21 cellular contexts compared by ENCODE assay signal in the genomic region with DNA sequence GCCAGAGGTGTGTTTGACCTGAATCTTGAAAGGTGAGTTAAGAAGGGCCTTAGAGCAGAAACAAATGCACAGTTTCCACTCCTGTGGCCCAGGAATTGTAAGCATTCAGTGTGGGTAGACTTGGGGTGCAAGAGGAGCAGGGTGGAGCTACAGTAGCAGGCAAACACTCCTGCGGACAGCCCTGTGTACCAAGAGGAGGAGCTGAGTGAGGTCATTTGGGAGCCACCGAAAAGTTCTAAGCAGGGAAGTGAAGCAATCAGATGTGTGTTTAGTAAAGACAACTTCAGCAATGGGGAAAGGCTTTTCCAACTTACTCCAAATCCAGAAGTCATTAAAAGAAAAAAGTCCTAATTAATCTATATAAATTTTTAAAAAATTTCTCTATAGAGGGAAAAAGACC.
A peak's percentile ranks its signal among the peaks of the same experiment; 100 is the strongest.
DNase-seq lines count a peak whose midpoint lies in the region; ATAC-seq and TF ChIP-seq lines count a peak whose summit lies in the region.
"Had no signal": no experiment of that assay in that cellular context is flagged by ENCODE, and none has a peak within 500 bp of the region (broad histone marks: within the 10 kb centered on the region; RNA-seq: fewer than 3 reads in every experiment).

No MANE protein-coding gene starts in this region.

- H3K4me3 ChIP-seq in right lobe of liver: no peak overlapping the region
- H3K4me3 ChIP-seq: A549, BLaER1, GM23338 had no signal

- ATAC-seq in left lobe of liver: peak; percentile 99
- ATAC-seq in right lobe of liver: peak; percentile 98 to 100 (median 100)
- ATAC-seq in stimulated activated memory B cell treated with anti-CD40 and anti-IgM and Interleukin-4, amounts not matched to agents 10 μg/mL and 1 μg/mL and 100 μg/mL, for 72 hours: peak; percentile 34
- ATAC-seq: A549, GM23338 had no signal

- no peaks in the 10 kb centered on the region for H3K36me3 Mint-ChIP-seq in stimulated activated memory B cell treated with anti-CD40 and anti-IgM and Interleukin-4, amounts not matched to agents 10 μg/mL and 1 μg/mL and 100 μg/mL, for 72 hours
- H3K36me3 Mint-ChIP-seq: CD8-positive, alpha-beta memory T cell had no signal

- H3K36me3 ChIP-seq in right lobe of liver: peaks cover 0 to 12% (median under 1%) of the 10 kb centered on the region in 4 donors
- H3K36me3 ChIP-seq: BLaER1 had no signal

- H3K4me1 ChIP-seq in right lobe of liver: peaks cover 0 to 3% (median 0%) of the 10 kb centered on the region in 4 donors
- H3K4me1 ChIP-seq: A549 had no signal

- no peak overlapping the region for H3K27ac Mint-ChIP-seq in stimulated activated memory B cell treated with anti-CD40 and anti-IgM and Interleukin-4, amounts not matched to agents 10 μg/mL and 1 μg/mL and 100 μg/mL, for 72 hours
- H3K27ac Mint-ChIP-seq: CD8-positive, alpha-beta memory T cell; GM23338 had no signal

- no peaks in the 10 kb centered on the region for H3K27me3 ChIP-seq in right lobe of liver
- H3K27me3 ChIP-seq: BLaER1 had no signal

- TF ChIP-seq POLR2A in right lobe of liver (IDR thresholded peaks at IDR 0.05): no peak

- no peaks in the 10 kb centered on the region for H3K9me3 ChIP-seq in right lobe of liver
- H3K9me3 ChIP-seq: A549, BLaER1 had no signal

- H3K27ac ChIP-seq in C4-2B: peak overlapping the region; percentile 53
- peak overlapping the region in 1 of 3 donors; percentile 24 for H3K27ac ChIP-seq in right lobe of liver
- H3K27ac ChIP-seq: 22Rv1, A549, BLaER1, HL-60 had no signal

- H3K4me1 Mint-ChIP-seq in stimulated activated memory B cell treated with anti-CD40 and anti-IgM and Interleukin-4, amounts not matched to agents 10 μg/mL and 1 μg/mL and 100 μg/mL, for 72 hours: no peaks in the 10 kb centered on the region
- H3K4me1 Mint-ChIP-seq: CD8-positive, alpha-beta memory T cell; GM23338 had no signal

- H3K4me3 Mint-ChIP-seq in stimulated activated memory B cell treated with anti-CD40 and anti-IgM and Interleukin-4, amounts not matched to agents 10 μg/mL and 1 μg/mL and 100 μg/mL, for 72 hours: no peak overlapping the region
- H3K4me3 Mint-ChIP-seq: CD8-positive, alpha-beta memory T cell; GM23338 had no signal

- H3K9me3 Mint-ChIP-seq in stimulated activated memory B cell treated with anti-CD40 and anti-IgM and Interleukin-4, amounts not matched to agents 10 μg/mL and 1 μg/mL and 100 μg/mL, for 72 hours: no peaks in the 10 kb centered on the region
- H3K9me3 Mint-ChIP-seq: GM23338 had no signal

- intact Hi-C loops in right lobe of liver (cut with DNase I): no loop called here

- no peaks in the 10 kb centered on the region for H3K27me3 Mint-ChIP-seq in stimulated activated memory B cell treated with anti-CD40 and anti-IgM and Interleukin-4, amounts not matched to agents 10 μg/mL and 1 μg/mL and 100 μg/mL, for 72 hours

- TF ChIP-seq CTCF in C4-2B (conservative IDR thresholded peaks at IDR 0.05) (no peak), right lobe of liver (IDR thresholded peaks at IDR 0.05) (no peak)

- no peak for DNase-seq in left lobe of liver (ENCODE audit: low spot score)
- peak; percentile 30 to 63 (median 54) for DNase-seq in right lobe of liver
- DNase-seq in dermis blood vessel endothelial cell: no peak
- DNase-seq in NCI-H1436 (lab: John Stamatoyannopoulos, UW): no peak
- DNase-seq in NCI-H187 (lab: John Stamatoyannopoulos, UW): no peak
- DNase-seq: AML-193; CD8-positive, alpha-beta memory T cell; COR-L47; DMS 273 treated with DMSO at 0.1 percent for 48 hours; DMS53; DND-41; EL; HCEC 1CT; IMR-90 had no signal

- WGBS in right lobe of liver (ENCODE audit: insufficient coverage, low coverage, low lambda C conversion rate, missing lambda C conversion rate): 21% methylated on average over 2 of the region's 2 CpGs

Comparison
In these comparisons a context has a peak if more than half of its experiments do, and no peak if none do; other contexts are left out.
1. ATAC-seq: peak in every context shown above with its lines; median percentile 100 in right lobe of liver; 99 in left lobe of liver; 34 in stimulated activated memory B cell treated with anti-CD40 and anti-IgM and Interleukin-4, amounts not matched to agents 10 μg/mL and 1 μg/mL and 100 μg/mL, for 72 hours.
2. DNase-seq: peak in right lobe of liver (3 of 3); none in left lobe of liver (single experiment), dermis blood vessel endothelial cell (single experiment), NCI-H1436 (single experiment) and NCI-H187 (0 of 2).